Comparison of ENCODE assay signal across 9 cellular contexts in the genomic region with DNA sequence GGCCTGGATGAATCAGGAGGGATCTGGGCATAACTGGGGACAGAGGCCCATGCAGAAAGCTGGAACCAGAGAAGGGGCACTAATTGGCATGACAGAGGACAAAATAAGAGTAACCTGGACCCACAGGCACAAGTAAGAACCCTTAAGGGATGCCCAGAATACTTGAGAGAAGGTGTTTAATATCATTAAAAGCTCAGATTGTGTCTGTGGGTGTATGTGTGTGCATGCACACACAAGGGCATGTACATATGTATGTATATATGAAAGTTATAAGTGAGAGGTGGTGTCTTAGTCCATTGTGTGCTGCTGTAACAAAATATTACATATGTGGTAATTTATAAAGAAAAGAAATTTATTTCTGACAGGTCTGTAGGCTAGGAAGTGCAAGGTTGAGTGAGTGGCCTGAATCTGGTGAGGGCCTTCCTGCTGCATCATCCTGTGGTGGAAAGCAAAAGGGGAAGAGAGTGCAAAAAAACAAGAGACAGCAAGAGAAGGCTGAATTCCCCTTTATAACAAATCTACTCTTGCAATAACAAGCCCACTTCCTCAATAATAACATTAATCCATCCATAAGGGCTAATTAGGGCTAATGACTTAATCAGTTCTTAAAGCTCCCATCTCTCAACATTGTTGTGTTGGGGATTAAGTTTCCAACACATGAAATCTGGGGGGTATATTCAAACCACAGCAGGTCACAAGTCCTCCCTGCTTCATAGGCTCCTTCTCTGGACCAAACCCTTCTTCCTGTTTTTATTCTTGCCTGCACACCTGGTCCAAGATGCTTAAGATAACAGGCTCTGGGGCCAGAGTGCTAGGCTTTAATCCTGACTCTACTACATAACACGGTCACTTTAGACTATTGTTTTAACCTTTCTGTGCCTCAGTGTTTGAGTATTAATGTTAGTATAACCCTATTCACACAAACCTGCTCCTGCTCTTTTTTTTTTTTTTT.
A peak's percentile ranks its signal among the peaks of the same experiment; 100 is the strongest.
DNase-seq lines count a peak whose midpoint lies in the region; ATAC-seq and TF ChIP-seq lines count a peak whose summit lies in the region.
"Had no signal": no experiment of that assay in that cellular context is flagged by ENCODE, and none has a peak within 500 bp of the region (broad histone marks: within the 10 kb centered on the region; RNA-seq: fewer than 3 reads in every experiment).

No MANE protein-coding gene starts in this region.

- ATAC-seq in GM18873 (IDR thresholded peaks at IDR 0.05; ENCODE audit: low FRiP score, unreplicated experiment) (peak; percentile 78), HG02763 (IDR thresholded peaks at IDR 0.05; ENCODE audit: unreplicated experiment) (peak; percentile 69), mucosa of descending colon (peak; percentile 68)

- H4K20me1 ChIP-seq in MM.1S (ENCODE audit: insufficient read depth, low read length): no peaks in the 10 kb centered on the region
- no peaks in the 10 kb centered on the region for H4K20me1 ChIP-seq in PC-9 (ENCODE audit: insufficient read depth)

- H3K4me2 ChIP-seq in MM.1S (ENCODE audit: low read depth, low read length): peak overlapping the region; percentile 63
- no peak overlapping the region for H3K4me2 ChIP-seq in PC-9

- H3K27ac ChIP-seq in MM.1S (ENCODE audit: low read length): peak overlapping the region; percentile 74
- H3K27ac ChIP-seq in PC-9: no peak overlapping the region

- peak overlapping the region; percentile 17; the same call in 1 of the 2 replicates for H3K9ac ChIP-seq in MM.1S (ENCODE audit: low read length)

- intact Hi-C loops in mucosa of descending colon (cut with DNase I, micrococcal nuclease): no loop called here
- intact Hi-C loops in PC-9 (cut with micrococcal nuclease; ENCODE audit: unreplicated experiment): no loop called here

- H3K9me3 Mint-ChIP-seq in T-helper 2 cell treated with Interferon-gamma antibody and Interleukin-4, amounts not matched to agents 5 μg/mL and 100 μg/mL, for 36 hours: no peaks in the 10 kb centered on the region
- H3K9me3 Mint-ChIP-seq: activated CD4-positive, alpha-beta memory T cell treated with anti-CD3 and anti-CD28 coated beads for 36 hours had no signal

- TF ChIP-seq CTCF in MM.1S (IDR thresholded peaks at IDR 0.05; ENCODE audit: low read length) (no peak), mucosa of descending colon (IDR thresholded peaks at IDR 0.05) (no peak), PC-9 (conservative IDR thresholded peaks at IDR 0.05) (no peak)

- H3K27me3 ChIP-seq in MM.1S (replicated peaks; ENCODE audit: insufficient read depth, low read length): no peaks in the 10 kb centered on the region
- H3K27me3 ChIP-seq in PC-9 (ENCODE audit: insufficient read depth, low read depth): no peaks in the 10 kb centered on the region

- H3K36me3 ChIP-seq in MM.1S (replicated peaks; ENCODE audit: insufficient read depth, low read length) (no peaks in the 10 kb centered on the region), mucosa of descending colon (ENCODE audit: low read depth) (no peaks in the 10 kb centered on the region), PC-9 (ENCODE audit: low read depth) (no peaks in the 10 kb centered on the region)

- H3K27ac Mint-ChIP-seq in T-helper 2 cell treated with Interferon-gamma antibody and Interleukin-4, amounts not matched to agents 5 μg/mL and 100 μg/mL, for 36 hours: no peak overlapping the region
- H3K27ac Mint-ChIP-seq: activated CD4-positive, alpha-beta memory T cell treated with anti-CD3 and anti-CD28 coated beads for 36 hours had no signal

- peaks cover 8% of the 10 kb centered on the region for H3K4me1 Mint-ChIP-seq in T-helper 2 cell treated with Interferon-gamma antibody and Interleukin-4, amounts not matched to agents 5 μg/mL and 100 μg/mL, for 36 hours (ENCODE audit: low read depth)

- H3F3A ChIP-seq in MM.1S (ENCODE audit: insufficient read depth, low read length) (peaks cover 28% of the 10 kb centered on the region), PC-9 (ENCODE audit: insufficient read depth, low read depth) (no peaks in the 10 kb centered on the region)

- H3K4me1 ChIP-seq in MM.1S (ENCODE audit: low read length) (peaks cover 46% of the 10 kb centered on the region), mucosa of descending colon (ENCODE audit: low read depth) (no peaks in the 10 kb centered on the region), PC-9 (replicated peaks; ENCODE audit: insufficient read depth) (0 out of 2 replicates have a peak, but pooled peaks cover 2% of the 10 kb centered on the region)

- peak; percentile 67 for DNase-seq in MM.1S
- DNase-seq in mucosa of descending colon: no peak
- DNase-seq in T-helper 2 cell treated with Interferon-gamma antibody and Interleukin-4, amounts not matched to agents 5 μg/mL and 100 μg/mL, for 36 hours (ENCODE audit: low spot score): no peak
- no peak for DNase-seq in PC-9
- DNase-seq in cerebellum (ENCODE audit: low spot score): no peak
- DNase-seq in SHP77 (lab: John Stamatoyannopoulos, UW): no peak
- DNase-seq: activated CD4-positive, alpha-beta memory T cell treated with anti-CD3 and anti-CD28 coated beads for 36 hours had no signal

- H3K4me3 ChIP-seq in MM.1S (ENCODE audit: low read length) (no peak overlapping the region; the same call in 1 of the 2 replicates), mucosa of descending colon (no peak overlapping the region), PC-9 (no peak overlapping the region)

- H2AFZ ChIP-seq in MM.1S (ENCODE audit: low read length): peak overlapping the region; percentile 20; the same call in 1 of the 2 replicates
- no peak overlapping the region for H2AFZ ChIP-seq in PC-9

- POLR2A ChIA-PET in PC-9 (lab: Charles Lee; ENCODE audit: unreplicated experiment): no interaction called here

- CTCF ChIA-PET in PC-9 (lab: Charles Lee): no interaction called here

- BruUV-seq in PC-9 (replicated peaks; lab: Mats Ljungman, UMichigan): no TSS peak

- H3K9me2 ChIP-seq in MM.1S (replicated peaks; ENCODE audit: insufficient read depth, low read length) (no peaks in the 10 kb centered on the region), PC-9 (ENCODE audit: insufficient read depth) (no peaks in the 10 kb centered on the region)

- no peaks in the 10 kb centered on the region for H3K36me3 Mint-ChIP-seq in T-helper 2 cell treated with Interferon-gamma antibody and Interleukin-4, amounts not matched to agents 5 μg/mL and 100 μg/mL, for 36 hours (ENCODE audit: low read depth)
- H3K36me3 Mint-ChIP-seq: activated CD4-positive, alpha-beta memory T cell treated with anti-CD3 and anti-CD28 coated beads for 36 hours had no signal

- no peak overlapping the region for H3K4me3 Mint-ChIP-seq in T-helper 2 cell treated with Interferon-gamma antibody and Interleukin-4, amounts not matched to agents 5 μg/mL and 100 μg/mL, for 36 hours
- H3K4me3 Mint-ChIP-seq: activated CD4-positive, alpha-beta memory T cell treated with anti-CD3 and anti-CD28 coated beads for 36 hours had no signal

- no peaks in the 10 kb centered on the region for H3K27me3 Mint-ChIP-seq in T-helper 2 cell treated with Interferon-gamma antibody and Interleukin-4, amounts not matched to agents 5 μg/mL and 100 μg/mL, for 36 hours (ENCODE audit: low read depth)

- H3K79me2 ChIP-seq in MM.1S (ENCODE audit: low read length): no peaks in the 10 kb centered on the region
- no peaks in the 10 kb centered on the region for H3K79me2 ChIP-seq in PC-9 (ENCODE audit: low read depth)

- H3K9me3 ChIP-seq in MM.1S (replicated peaks; ENCODE audit: insufficient read depth, low read length) (no peaks in the 10 kb centered on the region), mucosa of descending colon (no peaks in the 10 kb centered on the region), PC-9 (ENCODE audit: insufficient read depth, low read depth) (no peaks in the 10 kb centered on the region)
